11 cellular contexts compared by ENCODE assay signal in the genomic region with DNA sequence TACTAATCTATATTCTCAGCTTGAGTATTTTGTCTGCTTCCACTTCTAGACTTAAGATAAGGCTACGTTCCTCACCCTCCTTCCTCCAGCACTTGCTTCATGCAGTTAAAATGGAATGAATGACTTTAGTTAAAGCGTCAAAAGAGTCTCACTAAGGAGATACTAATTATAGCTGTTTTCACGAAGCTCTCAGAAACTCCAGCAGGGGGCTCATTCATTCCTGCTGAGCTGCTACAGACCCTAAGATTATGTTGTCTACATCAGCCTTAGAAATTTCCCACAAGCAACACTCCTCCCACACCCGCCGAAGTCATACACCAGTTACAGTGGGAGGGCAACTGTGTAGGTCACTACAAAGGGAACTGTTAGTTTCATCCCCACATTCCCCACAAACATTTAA. TPM values are rescaled to one million over a fixed set of nuclear protein-coding genes. Genes with fewer than 3 reads are reported as not detected.
A peak's percentile ranks its signal among the peaks of the same experiment; 100 is the strongest.
DNase-seq lines count a peak whose midpoint lies in the region; ATAC-seq and TF ChIP-seq lines count a peak whose summit lies in the region.
"Had no signal": no experiment of that assay in that cellular context is flagged by ENCODE, and none has a peak within 500 bp of the region (broad histone marks: within the 10 kb centered on the region; RNA-seq: fewer than 3 reads in every experiment).

No MANE protein-coding gene starts in this region.

- DNase-seq in SKM-1 (lab: John Stamatoyannopoulos, UW; ENCODE audit: unreplicated experiment) (peak; percentile 7), iPS-NIHi7 (ENCODE audit: extremely low spot score) (peak; percentile 49), NCI-H2081 treated with DMSO at 0.1 percent for 48 hours (lab: John Stamatoyannopoulos, UW) (no peak), occipital lobe (lab: John Stamatoyannopoulos, UW) (no peak)
- DNase-seq in naive thymus-derived CD8-positive, alpha-beta T cell = no peak
- DNase-seq in effector memory CD4-positive, alpha-beta T cell = no peak
- DNase-seq: NCI-H2029 treated with DMSO at 0.1 percent for 48 hours; stimulated activated naive CD4-positive, alpha-beta T cell treated with Interleukin-2 at 50 U/mL for 16 hours had no signal

- no peak for ATAC-seq in naive thymus-derived CD8-positive, alpha-beta T cell

- no peak overlapping the region for H3K27ac Mint-ChIP-seq in naive thymus-derived CD8-positive, alpha-beta T cell
- H3K27ac Mint-ChIP-seq: memory B cell had no signal

- peaks cover 0 to 3% (median 0%) of the 10 kb centered on the region in 4 donors for H3K4me1 Mint-ChIP-seq in naive thymus-derived CD8-positive, alpha-beta T cell
- H3K4me1 Mint-ChIP-seq: memory B cell had no signal

- H3K9me3 ChIP-seq in HEK293 (ENCODE audit: control insufficient read depth, insufficient read depth, low read depth, low read length) = no peaks in the 10 kb centered on the region
- no peaks in the 10 kb centered on the region for H3K9me3 ChIP-seq in effector memory CD4-positive, alpha-beta T cell (ENCODE audit: control insufficient read depth, low read length)

- no peak overlapping the region for H3K4me3 ChIP-seq in HEK293 (ENCODE audit: low read depth, low read length)
- H3K4me3 ChIP-seq in effector memory CD4-positive, alpha-beta T cell (ENCODE audit: insufficient read depth, low read depth, low read length, poor library complexity, severe bottlenecking) = no peak overlapping the region

- POLR2A ChIA-PET in HEK293 (lab: Yijun Ruan, JAX) = no interaction called here
- POLR2A ChIA-PET in naive thymus-derived CD8-positive, alpha-beta T cell (lab: Charles Lee) = no interaction called here

- CTCF ChIA-PET in HEK293 (lab: Yijun Ruan, JAX) = interaction anchor here (0.9 to 1.4 kb wide), 3 partner anchors 11 to 51 kb away, joined by 3 to 8 read pairs (median 4); no protein-coding TSS in a partner anchor

- H3K4me3 Mint-ChIP-seq in naive thymus-derived CD8-positive, alpha-beta T cell = no peak overlapping the region
- H3K4me3 Mint-ChIP-seq: memory B cell had no signal

- peaks cover 11 to 28% (median 17%) of the 10 kb centered on the region in 5 donors for H3K27me3 Mint-ChIP-seq in naive thymus-derived CD8-positive, alpha-beta T cell

- H3K4me1 ChIP-seq in HEK293 (ENCODE audit: control insufficient read depth, insufficient read depth, low read length) = peaks cover 7% of the 10 kb centered on the region
- H3K4me1 ChIP-seq in effector memory CD4-positive, alpha-beta T cell (ENCODE audit: control insufficient read depth, insufficient read depth, low read length, poor library complexity, severe bottlenecking) = no peaks in the 10 kb centered on the region

- H3K27me3 ChIP-seq in effector memory CD4-positive, alpha-beta T cell (replicated peaks; ENCODE audit: control insufficient read depth, insufficient read depth, low read length, poor library complexity, severe bottlenecking) = no peaks in the 10 kb centered on the region

- no peaks in the 10 kb centered on the region for H3K36me3 ChIP-seq in HEK293 (ENCODE audit: control insufficient read depth in 2 of 2, insufficient read depth in 1 of 2, low read length in 2 of 2)
- H3K36me3 ChIP-seq in effector memory CD4-positive, alpha-beta T cell (ENCODE audit: control insufficient read depth, insufficient read depth, low read length) = no peaks in the 10 kb centered on the region

- TF ChIP-seq CTCF in C4-2B (conservative IDR thresholded peaks at IDR 0.05) (peak; percentile 32), HEK293 (tag by site-specific recombination; IDR thresholded peaks at IDR 0.05) (peak; percentile 23; the same call in 1 of the 2 replicates)

- H3K27ac ChIP-seq in C4-2B = no peak overlapping the region
- H3K27ac ChIP-seq in HEK293 (ENCODE audit: extremely low read depth, low read depth, low read length) = no peak overlapping the region
- H3K27ac ChIP-seq in effector memory CD4-positive, alpha-beta T cell (ENCODE audit: insufficient read depth, low read length, poor library complexity, severe bottlenecking) = no peak overlapping the region

- H3K9me3 Mint-ChIP-seq in naive thymus-derived CD8-positive, alpha-beta T cell = peaks cover 0 to 8% (median 1%) of the 10 kb centered on the region in 9 donors

- H3K36me3 Mint-ChIP-seq in naive thymus-derived CD8-positive, alpha-beta T cell = peaks cover 0 to 8% (median 0%) of the 10 kb centered on the region in 3 donors
- H3K36me3 Mint-ChIP-seq: memory B cell had no signal

TF ChIP-seq in HEK293, 187 proteins besides CTCF, POLR2A, EP300 and RAD21 (continues in another document):
- TF ChIP-seq, protein P1, sequence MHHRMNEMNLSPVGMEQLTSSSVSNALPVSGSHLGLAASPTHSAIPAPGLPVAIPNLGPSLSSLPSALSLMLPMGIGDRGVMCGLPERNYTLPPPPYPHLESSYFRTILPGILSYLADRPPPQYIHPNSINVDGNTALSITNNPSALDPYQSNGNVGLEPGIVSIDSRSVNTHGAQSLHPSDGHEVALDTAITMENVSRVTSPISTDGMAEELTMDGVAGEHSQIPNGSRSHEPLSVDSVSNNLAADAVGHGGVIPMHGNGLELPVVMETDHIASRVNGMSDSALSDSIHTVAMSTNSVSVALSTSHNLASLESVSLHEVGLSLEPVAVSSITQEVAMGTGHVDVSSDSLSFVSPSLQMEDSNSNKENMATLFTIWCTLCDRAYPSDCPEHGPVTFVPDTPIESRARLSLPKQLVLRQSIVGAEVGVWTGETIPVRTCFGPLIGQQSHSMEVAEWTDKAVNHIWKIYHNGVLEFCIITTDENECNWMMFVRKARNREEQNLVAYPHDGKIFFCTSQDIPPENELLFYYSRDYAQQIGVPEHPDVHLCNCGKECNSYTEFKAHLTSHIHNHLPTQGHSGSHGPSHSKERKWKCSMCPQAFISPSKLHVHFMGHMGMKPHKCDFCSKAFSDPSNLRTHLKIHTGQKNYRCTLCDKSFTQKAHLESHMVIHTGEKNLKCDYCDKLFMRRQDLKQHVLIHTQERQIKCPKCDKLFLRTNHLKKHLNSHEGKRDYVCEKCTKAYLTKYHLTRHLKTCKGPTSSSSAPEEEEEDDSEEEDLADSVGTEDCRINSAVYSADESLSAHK (tag by site-specific recombination; IDR thresholded peaks at IDR 0.05) = no peak
- TF ChIP-seq ZNF214 (tag by site-specific recombination; IDR thresholded peaks at IDR 0.05; ENCODE audit: borderline replicate concordance) = no peak
- TF ChIP-seq ZNF132 (tag by site-specific recombination; IDR thresholded peaks at IDR 0.05; ENCODE audit: borderline replicate concordance) = no peak
- TF ChIP-seq ZNF174 (tag by site-specific recombination; IDR thresholded peaks at IDR 0.05) = no peak
- peak; percentile 82 for TF ChIP-seq EGR2 (tag by site-specific recombination; IDR thresholded peaks at IDR 0.05; ENCODE audit: low read depth)
- TF ChIP-seq, protein P2, sequence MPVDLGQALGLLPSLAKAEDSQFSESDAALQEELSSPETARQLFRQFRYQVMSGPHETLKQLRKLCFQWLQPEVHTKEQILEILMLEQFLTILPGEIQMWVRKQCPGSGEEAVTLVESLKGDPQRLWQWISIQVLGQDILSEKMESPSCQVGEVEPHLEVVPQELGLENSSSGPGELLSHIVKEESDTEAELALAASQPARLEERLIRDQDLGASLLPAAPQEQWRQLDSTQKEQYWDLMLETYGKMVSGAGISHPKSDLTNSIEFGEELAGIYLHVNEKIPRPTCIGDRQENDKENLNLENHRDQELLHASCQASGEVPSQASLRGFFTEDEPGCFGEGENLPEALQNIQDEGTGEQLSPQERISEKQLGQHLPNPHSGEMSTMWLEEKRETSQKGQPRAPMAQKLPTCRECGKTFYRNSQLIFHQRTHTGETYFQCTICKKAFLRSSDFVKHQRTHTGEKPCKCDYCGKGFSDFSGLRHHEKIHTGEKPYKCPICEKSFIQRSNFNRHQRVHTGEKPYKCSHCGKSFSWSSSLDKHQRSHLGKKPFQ (tag by site-specific recombination; IDR thresholded peaks at IDR 0.05) = no peak
- no peak for TF ChIP-seq ZNF175 (tag by site-specific recombination; IDR thresholded peaks at IDR 0.05)
- no peak for TF ChIP-seq ZNF311 (tag by site-specific recombination; IDR thresholded peaks at IDR 0.05; ENCODE audit: borderline replicate concordance)
- peak; percentile 71 for TF ChIP-seq SP7 (tag by site-specific recombination; IDR thresholded peaks at IDR 0.05)
- no peak for TF ChIP-seq BCL11B (tag by site-specific recombination; IDR thresholded peaks at IDR 0.05; ENCODE audit: low read depth)
- TF ChIP-seq ZNF514 (tag by site-specific recombination; IDR thresholded peaks at IDR 0.05) = no peak
- TF ChIP-seq ZNF548 (tag by site-specific recombination; IDR thresholded peaks at IDR 0.05) = no peak
- TF ChIP-seq ZNF394 (tag by site-specific recombination; IDR thresholded peaks at IDR 0.05; ENCODE audit: borderline replicate concordance) = no peak
- no peak for TF ChIP-seq ZNF133 (tag by site-specific recombination; IDR thresholded peaks at IDR 0.05)
- TF ChIP-seq ZBTB21 (tag by site-specific recombination; IDR thresholded peaks at IDR 0.05) = no peak
- peak; percentile 89 for TF ChIP-seq TRIM28 (IDR thresholded peaks at IDR 0.05; ENCODE audit: borderline replicate concordance, low read length)
- no peak for TF ChIP-seq ZBTB1 (tag by site-specific recombination; IDR thresholded peaks at IDR 0.05)
- TF ChIP-seq HOXA7 (CRISPR knock-in tag; IDR thresholded peaks at IDR 0.05; ENCODE audit: borderline replicate concordance) = no peak
- no peak for TF ChIP-seq IKZF3 (tag by site-specific recombination; IDR thresholded peaks at IDR 0.05)
- TF ChIP-seq ZFHX2 (tag by site-specific recombination; conservative IDR thresholded peaks at IDR 0.05) = peak; percentile 77
- TF ChIP-seq ZNF664 (tag by site-specific recombination; IDR thresholded peaks at IDR 0.05) = no peak
- no peak for TF ChIP-seq ZNF792 (tag by site-specific recombination; IDR thresholded peaks at IDR 0.05)
- TF ChIP-seq SETDB1 (IDR thresholded peaks at IDR 0.05; ENCODE audit: insufficient read length, low read length) = peak; percentile 50
- no peak for TF ChIP-seq ZNF23 (tag by site-specific recombination; IDR thresholded peaks at IDR 0.05; ENCODE audit: borderline replicate concordance)
- TF ChIP-seq ZNF2 (tag by site-specific recombination; IDR thresholded peaks at IDR 0.05) = no peak

RNA-seq across cellular contexts. Expression of a gene that starts 57.0 kb away (rescaled TPM):
- total RNA-seq in naive thymus-derived CD8-positive, alpha-beta T cell = under 1 TPM; 0.36 to 0.44 TPM
- polyA plus RNA-seq in naive thymus-derived CD8-positive, alpha-beta T cell = under 1 TPM in 1 of 3 donors, not detected in 2; 0.23 TPM
- total RNA-seq in occipital lobe = 44.6 TPM

Comparison
In these comparisons a context has a peak if more than half of its experiments do, and no peak if none do; other contexts are left out.
1. DNase-seq: peak in SKM-1 (single experiment) and iPS-NIHi7 (single experiment); none in NCI-H2081 treated with DMSO at 0.1 percent for 48 hours (single experiment), naive thymus-derived CD8-positive, alpha-beta T cell (0 of 10), occipital lobe (single experiment) and effector memory CD4-positive, alpha-beta T cell (0 of 3).
2. RNA of a gene that starts 57.0 kb away (total RNA-seq): 44.6 TPM in occipital lobe (single experiment); 0.36 to 0.44 TPM in naive thymus-derived CD8-positive, alpha-beta T cell; every median in the first group is over 10 times any median in the second.